25 cellular contexts compared by ENCODE assay signal in the genomic region with DNA sequence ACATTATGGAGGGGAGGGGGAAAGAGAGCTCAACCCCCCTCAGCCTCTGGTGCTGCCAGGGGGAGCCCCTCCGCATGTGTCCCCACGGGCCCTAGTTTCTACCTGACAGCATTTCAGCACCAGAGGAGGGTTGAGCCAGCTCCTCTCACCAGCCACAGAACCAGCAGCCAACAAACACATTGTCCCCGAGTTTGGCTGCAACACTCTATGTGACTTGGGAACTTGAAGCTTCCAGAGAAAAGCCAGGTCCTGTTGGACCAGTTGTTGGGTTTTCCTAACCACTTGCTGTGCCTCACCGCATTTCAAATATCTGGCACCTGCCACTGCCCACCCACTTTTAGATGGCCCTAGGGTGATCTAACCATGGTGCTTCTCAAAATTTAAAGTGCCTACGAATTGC. TPM values are rescaled to one million over a fixed set of nuclear protein-coding genes. Genes with fewer than 3 reads are reported as not detected.
"Had no signal": no experiment of that assay in that cellular context is flagged by ENCODE, and none has a peak within 500 bp of the region (broad histone marks: within the 10 kb centered on the region; RNA-seq: fewer than 3 reads in every experiment).

No MANE protein-coding gene starts in this region.

- H3K4me3 Mint-ChIP-seq: natural killer cell, neural crest cell had no signal

- H3K9me3 Mint-ChIP-seq: natural killer cell, neural crest cell had no signal

- H3K4me1 ChIP-seq: uterus had no signal

- H3K36me3 ChIP-seq: heart left ventricle, sigmoid colon, suprapubic skin, tibial artery, upper lobe of left lung, uterus had no signal

- H3K9me3 ChIP-seq: heart left ventricle, sigmoid colon, suprapubic skin, tibial artery, upper lobe of left lung, uterus had no signal

- H3K27me3 ChIP-seq: upper lobe of left lung, uterus had no signal

- H3K4me3 ChIP-seq: dorsolateral prefrontal cortex, heart left ventricle, lung, sigmoid colon, skin epidermis, suprapubic skin, tibial artery, upper lobe of left lung, uterus had no signal

- ATAC-seq: esophagus mucosa, natural killer cell had no signal

- H3K27ac ChIP-seq: dorsolateral prefrontal cortex, heart left ventricle, sigmoid colon, skin epidermis, suprapubic skin, tibial artery, upper lobe of left lung, uterus had no signal

- DNase-seq: cortex of kidney; dorsolateral prefrontal cortex; effector CD8-positive, alpha-beta T cell; heart left ventricle; hypothalamus; kidney glomerular epithelial cell; mesenchymal stem cell; natural killer cell; posterior cingulate gyrus; sigmoid colon; stimulated activated CD4-positive, alpha-beta T cell treated with anti-CD3 and anti-CD28 coated beads, Interleukin-2, amount 100 ng/mL, for 24 hours; stimulated activated naive CD4-positive, alpha-beta T cell treated with Interleukin-2 at 50 U/mL for 16 hours; tibial artery; upper lobe of left lung; uterus had no signal

RNA-seq across cellular contexts. Expression of gene TMA7B, which starts 13.5 kb away (rescaled TPM):
- total RNA-seq: fibroblast of lung, frontal cortex, glomerular endothelial cell, neural crest cell, osteocyte, pulmonary artery endothelial cell, sigmoid colon, uterus had no signal
- polyA plus RNA-seq: fibroblast of lung, heart left ventricle had no signal

RNA-seq across cellular contexts. Expression of gene FAM83F, which starts 21.1 kb away (rescaled TPM):
- total RNA-seq: fibroblast of lung, osteocyte, pulmonary artery endothelial cell had no signal
- polyA plus RNA-seq: fibroblast of lung had no signal
